ENCODE assay signal across 1 cellular context in the genomic region with DNA sequence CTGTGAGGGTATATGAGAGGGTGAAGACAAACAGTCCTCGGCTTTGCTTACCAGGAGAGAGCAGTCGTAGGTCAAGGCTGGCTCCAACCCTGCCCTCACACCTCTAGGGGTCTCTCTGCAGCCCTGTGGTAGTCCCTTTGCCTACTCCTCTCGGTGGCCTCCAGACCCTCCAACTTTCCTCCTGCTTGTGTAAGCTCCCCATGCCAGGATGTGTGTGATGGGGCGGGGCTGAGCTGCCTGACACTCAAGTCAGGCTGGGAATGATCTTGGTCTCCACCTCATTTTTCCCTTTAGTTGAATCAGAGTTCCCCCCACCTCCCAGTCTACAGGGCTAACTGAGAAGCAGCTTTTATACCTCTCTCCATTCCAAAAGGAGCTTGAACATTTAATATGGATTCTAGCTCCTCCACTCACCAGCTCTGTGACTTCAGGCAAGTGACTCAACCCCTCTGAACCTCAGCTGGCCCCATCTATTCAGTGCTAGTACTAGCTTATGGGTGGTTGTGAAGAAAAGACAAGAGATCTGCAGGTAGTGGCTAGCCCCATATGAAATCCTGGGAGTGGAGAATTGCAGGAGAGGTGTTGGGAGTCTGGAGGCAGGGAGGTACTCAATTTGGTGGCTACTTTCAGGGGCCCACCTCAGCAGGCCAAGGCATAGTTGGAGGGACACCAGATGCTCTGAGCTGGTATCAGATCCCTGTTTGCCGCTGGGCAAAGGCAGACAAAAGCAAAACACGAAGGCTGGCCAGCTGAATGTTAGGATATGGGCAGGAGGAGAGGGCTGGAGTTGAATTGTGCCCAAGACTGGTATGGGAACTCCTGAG.
TF ChIP-seq lines count a peak whose summit lies in the region.

No MANE protein-coding gene starts in this region.

TF ChIP-seq in HepG2, 621 proteins besides CTCF, POLR2A, EP300 and RAD21:
- TF ChIP-seq FOSL2 (CRISPR knock-in tag; IDR thresholded peaks at IDR 0.05) = no peak; the same call in 1 of the 2 replicates
- TF ChIP-seq ATF4 (CRISPR knock-in tag; IDR thresholded peaks at IDR 0.05) = 0 out of 4 replicates have a peak, but pooled peaks of 1 of the 2 experiments have one; percentile 19
- TF ChIP-seq KDM6A (CRISPR knock-in tag; IDR thresholded peaks at IDR 0.05; ENCODE audit: low read depth) = 0 out of 2 replicates have a peak, but pooled peaks have one; percentile 8
- TF ChIP-seq DPF2 (CRISPR knock-in tag; IDR thresholded peaks at IDR 0.05; ENCODE audit: borderline replicate concordance, low read depth) = 0 out of 2 replicates have a peak, but pooled peaks have one; percentile 11
- TF ChIP-seq ZNF724P (CRISPR knock-in tag; IDR thresholded peaks at IDR 0.05; ENCODE audit: borderline replicate concordance) = 0 out of 2 replicates have a peak, but pooled peaks have one; percentile 7
- peak; percentile 39; the same call in 1 of the 2 replicates for TF ChIP-seq MXD1 (CRISPR knock-in tag; IDR thresholded peaks at IDR 0.05)
- TF ChIP-seq ZNF510 (CRISPR knock-in tag; IDR thresholded peaks at IDR 0.05; ENCODE audit: low read depth) = peak; percentile 39; the same call in 1 of the 2 replicates
- TF ChIP-seq CEBPG (CRISPR knock-in tag; IDR thresholded peaks at IDR 0.05) = no peak
- TF ChIP-seq ZNF292 (CRISPR knock-in tag; IDR thresholded peaks at IDR 0.05; ENCODE audit: borderline replicate concordance, low read depth) = 0 out of 2 replicates have a peak, but pooled peaks have one; percentile 31
- TF ChIP-seq SALL2 (CRISPR knock-in tag; IDR thresholded peaks at IDR 0.05) = no peak
- 0 out of 2 replicates have a peak, but pooled peaks have one; percentile 51 for TF ChIP-seq ZMYM3 (CRISPR knock-in tag; IDR thresholded peaks at IDR 0.05)
- peak; percentile 16; the same call in 1 of the 2 replicates for TF ChIP-seq ZNF546 (CRISPR knock-in tag; conservative IDR thresholded peaks at IDR 0.05)
- TF ChIP-seq KDM3A (CRISPR knock-in tag; IDR thresholded peaks at IDR 0.05; ENCODE audit: low read depth) = no peak
- 0 out of 2 replicates have a peak, but pooled peaks have one; percentile 9 for TF ChIP-seq KDM2A (CRISPR knock-in tag; IDR thresholded peaks at IDR 0.05; ENCODE audit: borderline replicate concordance, low read depth)
- TF ChIP-seq ZNF768 (CRISPR knock-in tag; IDR thresholded peaks at IDR 0.05) = peak; percentile 91
- TF ChIP-seq HOXD1 (CRISPR knock-in tag; IDR thresholded peaks at IDR 0.05) = no peak
- TF ChIP-seq HDAC2 (CRISPR knock-in tag; IDR thresholded peaks at IDR 0.05) = 0 out of 2 replicates have a peak, but pooled peaks have one; percentile 12
- TF ChIP-seq ARID3A (IDR thresholded peaks at IDR 0.05; ENCODE audit: low read depth, low read length) = 0 out of 2 replicates have a peak, but pooled peaks have one; percentile 2
- TF ChIP-seq MAF1 (CRISPR knock-in tag; IDR thresholded peaks at IDR 0.05; ENCODE audit: borderline replicate concordance) = no peak
- TF ChIP-seq SP5 (CRISPR knock-in tag; IDR thresholded peaks at IDR 0.05; ENCODE audit: borderline replicate concordance, low read depth) = 0 out of 2 replicates have a peak, but pooled peaks have one; percentile 28
- no peak for TF ChIP-seq SMAD1 (CRISPR knock-in tag; IDR thresholded peaks at IDR 0.05; ENCODE audit: borderline replicate concordance, low read depth)
- TF ChIP-seq, protein P1, sequence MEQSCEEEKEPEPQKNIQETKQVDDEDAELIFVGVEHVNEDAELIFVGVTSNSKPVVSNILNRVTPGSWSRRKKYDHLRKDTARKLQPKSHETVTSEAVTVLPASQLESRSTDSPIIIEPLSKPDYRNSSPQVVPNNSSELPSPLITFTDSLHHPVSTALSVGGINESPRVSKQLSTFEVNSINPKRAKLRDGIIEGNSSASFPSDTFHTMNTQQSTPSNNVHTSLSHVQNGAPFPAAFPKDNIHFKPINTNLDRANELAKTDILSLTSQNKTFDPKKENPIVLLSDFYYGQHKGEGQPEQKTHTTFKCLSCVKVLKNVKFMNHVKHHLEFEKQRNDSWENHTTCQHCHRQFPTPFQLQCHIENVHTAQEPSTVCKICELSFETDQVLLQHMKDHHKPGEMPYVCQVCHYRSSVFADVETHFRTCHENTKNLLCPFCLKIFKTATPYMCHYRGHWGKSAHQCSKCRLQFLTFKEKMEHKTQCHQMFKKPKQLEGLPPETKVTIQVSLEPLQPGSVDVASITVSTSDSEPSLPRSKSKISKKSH (CRISPR knock-in tag; IDR thresholded peaks at IDR 0.05; ENCODE audit: borderline replicate concordance) = peak; percentile 0; the same call in 1 of the 2 replicates
- no peak for TF ChIP-seq GATAD2A (CRISPR knock-in tag; IDR thresholded peaks at IDR 0.05)
- TF ChIP-seq ZNF224 (CRISPR knock-in tag; IDR thresholded peaks at IDR 0.05) = 0 out of 2 replicates have a peak, but pooled peaks have one; percentile 54
